32 cellular contexts compared by ENCODE assay signal in genomic region chr3:9688961-9689360, GRCh38. TPM values are rescaled to one million over a fixed set of nuclear protein-coding genes. Genes with fewer than 3 reads are reported as not detected.
"Had no signal": no experiment of that assay in that cellular context is flagged by ENCODE, and none has a peak within 500 bp of the region (broad histone marks: within the 10 kb centered on the region; RNA-seq: fewer than 3 reads in every experiment).

No MANE protein-coding gene starts in this region.

- H3K9me3 ChIP-seq: lower lobe of right lung, right atrium auricular region, right lobe of liver, tibial nerve, uterus had no signal

- H3K4me1 Mint-ChIP-seq: nephron; neural crest cell; stimulated activated effector memory CD8-positive, alpha-beta T cell treated with anti-CD3 and anti-CD28 coated beads, Interleukin-12 subunit alpha, Interleukin-12 subunit beta, amount 100 ng/mL, for 72 hours; stimulated activated naive CD8-positive, alpha-beta T cell treated with anti-CD3 and anti-CD28 coated beads, Interleukin-15, amount 100 ng/mL, for 72 hours had no signal

- H3K27me3 ChIP-seq: hepatocyte, right atrium auricular region, right lobe of liver, tibial nerve, uterus had no signal

- H3K4me1 ChIP-seq: lower lobe of right lung, parathyroid adenoma, right lobe of liver, uterus had no signal

- ATAC-seq: left cardiac atrium; left lobe of liver; lower lobe of right lung; naive thymus-derived CD8-positive, alpha-beta T cell; right lobe of liver; stimulated activated effector memory CD8-positive, alpha-beta T cell treated with anti-CD3 and anti-CD28 coated beads, Interleukin-12 subunit alpha, Interleukin-12 subunit beta, amount 100 ng/mL, for 72 hours; stimulated activated naive CD8-positive, alpha-beta T cell treated with anti-CD3 and anti-CD28 coated beads, Interleukin-15, amount 100 ng/mL, for 72 hours had no signal

- H3K27ac Mint-ChIP-seq: nephron, progenitor cell of endocrine pancreas, type B pancreatic cell had no signal

- H3K4me3 ChIP-seq: hepatocyte, lower lobe of right lung, right atrium auricular region, right lobe of liver, smooth muscle cell, tibial nerve, uterus had no signal

- H3K27ac ChIP-seq: hepatocyte, lower lobe of right lung, parathyroid adenoma, right lobe of liver, uterus had no signal

- H3K9me3 Mint-ChIP-seq: naive thymus-derived CD8-positive, alpha-beta T cell; nephron; neural crest cell; stimulated activated effector memory CD8-positive, alpha-beta T cell treated with anti-CD3 and anti-CD28 coated beads, Interleukin-12 subunit alpha, Interleukin-12 subunit beta, amount 100 ng/mL, for 72 hours; stimulated activated naive CD8-positive, alpha-beta T cell treated with anti-CD3 and anti-CD28 coated beads, Interleukin-15, amount 100 ng/mL, for 72 hours; type B pancreatic cell had no signal

- H3K9ac ChIP-seq: parathyroid adenoma had no signal

- H3K27me3 Mint-ChIP-seq: naive thymus-derived CD8-positive, alpha-beta T cell; progenitor cell of endocrine pancreas; stimulated activated naive CD8-positive, alpha-beta T cell treated with anti-CD3 and anti-CD28 coated beads, Interleukin-15, amount 100 ng/mL, for 72 hours; type B pancreatic cell had no signal

- DNase-seq: islet precursor cell; kidney glomerular epithelial cell; left cardiac atrium; lower lobe of right lung; mammary epithelial cell; mesenchymal stem cell; nucleus accumbens; right lobe of liver; stimulated activated CD4-positive, alpha-beta T cell treated with anti-CD3 and anti-CD28 coated beads, Interleukin-12 subunit alpha, Interleukin-12 subunit beta, amount 100 ng/mL, for 4 hours; stimulated activated CD4-positive, alpha-beta T cell treated with anti-CD3 and anti-CD28 coated beads, Interleukin-15, amount 100 ng/mL, for 24 hours; stimulated activated CD4-positive, alpha-beta T cell treated with anti-CD3 and anti-CD28 coated beads, Interleukin-2, amount 100 ng/mL, for 24 hours; stimulated activated CD4-positive, alpha-beta T cell treated with anti-CD3 and anti-CD28 coated beads, Interleukin-4, amount 100 ng/mL, for 1 hour; stimulated activated naive CD4-positive, alpha-beta T cell treated with Interleukin-2 at 50 U/mL for 16 hours; stimulated activated naive CD8-positive, alpha-beta T cell treated with anti-CD3 and anti-CD28 coated beads, Interleukin-15, amount 100 ng/mL, for 72 hours; substantia nigra; uterus had no signal

- H3K36me3 ChIP-seq: uterus had no signal

- H3K4me3 Mint-ChIP-seq: naive thymus-derived CD8-positive, alpha-beta T cell; nephron; neural crest cell; stimulated activated effector memory CD8-positive, alpha-beta T cell treated with anti-CD3 and anti-CD28 coated beads, Interleukin-12 subunit alpha, Interleukin-12 subunit beta, amount 100 ng/mL, for 72 hours; stimulated activated naive CD8-positive, alpha-beta T cell treated with anti-CD3 and anti-CD28 coated beads, Interleukin-15, amount 100 ng/mL, for 72 hours; type B pancreatic cell had no signal

RNA-seq across cellular contexts. Expression of gene CPNE9, which starts 14.7 kb away (rescaled TPM):
- total RNA-seq: hepatocyte, left lobe of liver, liver, mammary epithelial cell, osteocyte, pulmonary artery endothelial cell, renal cortical epithelial cell, right atrium auricular region, right lobe of liver, smooth muscle cell, tibial nerve, uterus had no signal
- polyA plus RNA-seq: hepatocyte; liver; mammary epithelial cell; naive thymus-derived CD8-positive, alpha-beta T cell; smooth muscle cell had no signal
